22 cellular contexts compared by ENCODE assay signal in the genomic region with DNA sequence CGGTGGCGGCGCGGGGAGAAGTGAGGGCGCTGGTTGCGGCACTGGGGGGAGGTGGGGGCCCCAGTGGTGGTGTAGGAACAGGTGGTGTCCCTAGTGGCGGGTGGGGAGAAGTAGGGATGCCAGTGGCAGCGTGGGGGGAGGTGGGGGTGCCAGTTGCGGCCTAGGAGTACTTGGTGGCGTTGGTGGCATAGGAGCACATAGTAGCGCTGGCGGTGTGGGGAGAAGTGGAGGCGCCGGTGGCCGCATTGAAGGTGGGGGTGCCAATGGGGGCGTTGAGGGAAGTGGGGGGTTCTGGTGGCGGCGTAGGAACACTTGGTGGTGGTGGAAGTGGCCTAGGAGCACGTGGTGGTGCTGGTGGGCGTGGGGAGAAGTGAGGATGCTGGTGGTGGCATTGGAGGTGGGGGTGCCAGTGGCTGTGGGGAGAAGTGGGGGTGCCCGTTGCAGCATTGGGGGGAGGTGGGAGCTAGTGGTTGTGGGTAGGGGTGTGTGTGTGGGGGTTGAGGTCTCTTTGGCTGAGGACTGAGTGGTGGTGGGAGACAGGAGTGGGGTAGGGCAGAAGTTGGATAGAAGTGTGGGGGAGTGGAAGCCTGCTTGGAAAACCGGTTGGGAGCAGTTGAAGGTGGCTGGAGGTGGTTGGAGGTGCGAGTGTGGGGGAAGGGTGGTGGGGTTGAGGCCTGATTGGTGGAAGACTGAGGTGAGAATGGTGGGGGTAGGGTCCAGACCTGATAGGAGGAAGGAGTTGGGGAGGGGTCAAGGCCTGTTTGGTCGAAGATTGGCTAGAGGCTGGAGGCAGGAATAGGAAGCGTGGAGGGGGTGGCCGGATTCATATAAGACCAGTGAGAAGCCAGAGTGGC. TPM values are rescaled to one million over a fixed set of nuclear protein-coding genes. Genes with fewer than 3 reads are reported as not detected.
DNase-seq lines count a peak whose midpoint lies in the region; ATAC-seq, FAIRE-seq and TF ChIP-seq lines count a peak whose summit lies in the region.
"Had no signal": no experiment of that assay in that cellular context is flagged by ENCODE, and none has a peak within 500 bp of the region (broad histone marks: within the 10 kb centered on the region; RNA-seq: fewer than 3 reads in every experiment).

No MANE protein-coding gene starts in this region.

- H3K4me3 Mint-ChIP-seq in WTC11, result no peak overlapping the region
- H3K4me3 Mint-ChIP-seq: T-cell had no signal

- no peak for FAIRE-seq in H54 (lab: Jason Lieb, UNC)

- POLR2A ChIA-PET in WTC11 (lab: Charles Lee), result no interaction called here

- H3K27ac ChIP-seq in cardiac muscle cell, result peak overlapping the region; percentile 17
- H3K27ac ChIP-seq: body of pancreas, epithelial cell of prostate, gastrocnemius medialis, RWPE1, upper lobe of right lung had no signal

- H3K4me3 ChIP-seq in cardiac muscle cell, result no peak overlapping the region
- H3K4me3 ChIP-seq: body of pancreas, gastrocnemius medialis, upper lobe of right lung had no signal

- no peak for TF ChIP-seq CTCF in cardiac muscle cell (IDR thresholded peaks at IDR 0.05; ENCODE audit: low read depth, low read length)
- TF ChIP-seq CTCF in WTC11 (IDR thresholded peaks at IDR 0.05), result no peak

- H3K9me3 Mint-ChIP-seq in WTC11, result no peaks in the 10 kb centered on the region
- H3K9me3 Mint-ChIP-seq: T-cell had no signal

- H3K27ac Mint-ChIP-seq in WTC11, result no peak overlapping the region

- intact Hi-C loops in Right ventricle myocardium superior (cut with DNase I), result no loop called here

- H3K27me3 ChIP-seq in cardiac muscle cell, result no peaks in the 10 kb centered on the region
- H3K27me3 ChIP-seq: body of pancreas, gastrocnemius medialis, upper lobe of right lung had no signal

- no peak for ATAC-seq in Right ventricle myocardium superior (ENCODE audit: poor library complexity)
- peak; percentile 86 for ATAC-seq in WTC11
- ATAC-seq: body of pancreas, gastrocnemius medialis, upper lobe of right lung had no signal

- no peaks in the 10 kb centered on the region for H3K27me3 Mint-ChIP-seq in WTC11 (ENCODE audit: low read depth)

- H3K36me3 Mint-ChIP-seq in WTC11, result peaks cover 24% of the 10 kb centered on the region

- DNase-seq in cardiac muscle cell (ENCODE audit: low read depth in 1 of 2, low spot score in 1 of 2) (no peak), Right ventricle myocardium superior (no peak), WTC11 (ENCODE audit: low spot score) (peak; percentile 21), iPS DF 19.7 (ENCODE audit: low read depth, low spot score) (peak; percentile 35), COLO829 (ENCODE audit: low spot score) (no peak), H54 (ENCODE audit: insufficient read length, low spot score) (no peak), AG08395 (ENCODE audit: low spot score) (no peak)
- DNase-seq: activated naive CD4-positive, alpha-beta T cell treated with anti-CD3 and anti-CD28 coated beads, Interleukin-2, amount 50 U/mL, for 16 hours; body of pancreas; cortex of kidney; gastrocnemius medialis; KG1; NCI-H2029; occipital lobe; stimulated activated naive CD4-positive, alpha-beta T cell treated with Interleukin-2 at 50 U/mL for 16 hours; upper lobe of right lung had no signal

- H3K4me1 Mint-ChIP-seq in WTC11, result 0 out of 2 replicates have a peak, but pooled peaks cover 2% of the 10 kb centered on the region

- no peaks in the 10 kb centered on the region for H3K4me1 ChIP-seq in cardiac muscle cell (ENCODE audit: low read depth)
- H3K4me1 ChIP-seq: body of pancreas, gastrocnemius medialis, upper lobe of right lung had no signal

- CTCF ChIA-PET in WTC11 (lab: Charles Lee), result no interaction called here

- H3K36me3 ChIP-seq in cardiac muscle cell, result peaks cover 10% of the 10 kb centered on the region

- H3K9me3 ChIP-seq in cardiac muscle cell (ENCODE audit: low read depth), result no peaks in the 10 kb centered on the region
- H3K9me3 ChIP-seq: body of pancreas, gastrocnemius medialis, upper lobe of right lung had no signal

- no peak for TF ChIP-seq POLR2A in H54 (IDR thresholded peaks at IDR 0.05; ENCODE audit: low read depth, low read length)

TF ChIP-seq in WTC11, 78 proteins besides CTCF, POLR2A, EP300 and RAD21:
- TF ChIP-seq, protein P1, sequence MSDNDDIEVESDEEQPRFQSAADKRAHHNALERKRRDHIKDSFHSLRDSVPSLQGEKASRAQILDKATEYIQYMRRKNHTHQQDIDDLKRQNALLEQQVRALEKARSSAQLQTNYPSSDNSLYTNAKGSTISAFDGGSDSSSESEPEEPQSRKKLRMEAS (CRISPR knock-in tag; IDR thresholded peaks at IDR 0.05), result peak; percentile 34; the same call in 1 of the 2 replicates
- no peak for TF ChIP-seq ZNF263 (CRISPR knock-in tag; IDR thresholded peaks at IDR 0.05; ENCODE audit: low read depth)
- TF ChIP-seq NFYB (CRISPR knock-in tag; conservative IDR thresholded peaks at IDR 0.05; ENCODE audit: low read depth), result peak; percentile 51

RNA-seq across cellular contexts. Expression of a gene that starts 1.1 kb away (rescaled TPM):
- total RNA-seq in cardiac muscle cell (1.6 and 5.2 TPM in 2 replicates), Right ventricle myocardium superior (2.2 TPM), WTC11 (2021) (1.0 to 1.6 TPM (median 1.3 TPM) in 3 replicates)
- polyA plus RNA-seq in cardiac muscle cell, result 0.38 and 1.4 TPM in 2 replicates

RNA-seq across cellular contexts. Expression of a gene that starts 38.9 kb away (rescaled TPM):
- total RNA-seq in cardiac muscle cell (not detected in 2 replicates), Right ventricle myocardium superior (0.22 TPM), WTC11 (2021) (0.11 TPM in 1 of 3 replicates, not detected in the others)
- not detected in 2 replicates for polyA plus RNA-seq in cardiac muscle cell
- total RNA-seq: Daoy, gastrocnemius medialis, H4, NCI-H460, occipital lobe had no signal

RNA-seq across cellular contexts. Expression of a gene that starts 46.5 kb away (rescaled TPM):
- total RNA-seq in cardiac muscle cell (63.9 and 159 TPM in 2 replicates), Right ventricle myocardium superior (72.7 TPM), WTC11 (2021) (121 to 141 TPM (median 126 TPM) in 3 replicates)
- 37.3 and 57.0 TPM in 2 replicates for polyA plus RNA-seq in cardiac muscle cell

Comparison
In these comparisons a context has a peak if more than half of its experiments do, and no peak if none do; other contexts are left out.
1. DNase-seq: peak in WTC11 (single experiment) and iPS DF 19.7 (single experiment); none in cardiac muscle cell (0 of 2), Right ventricle myocardium superior (single experiment), COLO829 (single experiment), H54 (single experiment) and AG08395 (single experiment).